Comparison of ENCODE assay signal across 26 cellular contexts in the genomic region with DNA sequence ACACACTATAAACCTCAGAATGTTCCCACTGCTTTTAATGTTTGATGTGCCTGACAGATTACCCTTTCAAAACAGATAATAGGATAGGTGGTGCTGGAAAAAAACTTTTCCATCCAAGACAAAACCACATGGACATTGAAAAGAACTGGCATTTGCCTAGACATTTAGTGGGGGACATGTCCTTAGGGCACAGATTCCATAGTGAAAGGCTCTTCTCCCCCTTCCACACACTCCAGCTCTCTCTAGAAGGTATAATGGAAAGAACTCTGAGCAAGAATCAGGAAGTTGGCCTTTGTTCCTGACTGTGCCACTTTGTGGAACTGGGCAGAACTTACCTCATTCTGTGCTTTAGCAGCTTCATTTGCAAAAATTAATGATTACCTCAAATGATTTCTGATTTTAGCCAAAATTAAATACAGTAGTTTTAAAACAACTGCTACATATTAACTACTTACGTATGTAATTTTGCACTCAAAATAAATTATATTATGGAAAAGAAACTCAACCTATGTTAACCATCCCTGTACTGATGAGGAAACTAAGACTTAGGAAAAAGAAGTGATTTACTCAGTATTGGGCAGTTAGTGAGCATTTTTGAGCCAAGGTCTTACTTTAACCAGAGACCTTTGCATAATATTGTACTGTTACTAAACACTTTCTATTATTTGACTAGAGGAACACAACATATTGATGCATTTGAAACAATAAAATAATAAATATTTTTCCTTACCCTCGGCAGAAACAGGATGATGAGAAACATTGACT. TPM values are rescaled to one million over a fixed set of nuclear protein-coding genes. Genes with fewer than 3 reads are reported as not detected.
DNase-seq lines count a peak whose midpoint lies in the region; ATAC-seq, FAIRE-seq and TF ChIP-seq lines count a peak whose summit lies in the region.
"Had no signal": no experiment of that assay in that cellular context is flagged by ENCODE, and none has a peak within 500 bp of the region (broad histone marks: within the 10 kb centered on the region; RNA-seq: fewer than 3 reads in every experiment).

No MANE protein-coding gene starts in this region.

- no peaks in the 10 kb centered on the region for H3K79me2 ChIP-seq in GM23248 (ENCODE audit: insufficient read depth)

- DNase-seq in GM23248: no peak
- no peak for DNase-seq in RCC 7860 (ENCODE audit: low spot score)
- DNase-seq in left colon: no peak
- DNase-seq in renal cortical epithelial cell (ENCODE audit: low read depth): peak; percentile 71
- DNase-seq in esophagus squamous epithelium (lab: John Stamatoyannopoulos, UW): no peak
- DNase-seq in sciatic nerve (ENCODE audit: low spot score): no peak
- DNase-seq in activated CD4-positive, alpha-beta memory T cell treated with anti-CD3 and anti-CD28 coated beads for 36 hours: no peak
- DNase-seq: activated B cell treated with CpG ODN at 0.5 μM for 24 hours; activated CD4-positive, alpha-beta T cell treated with anti-CD3 and anti-CD28 coated beads, Interleukin-2, amount 50 U/mL, for 48 hours; activated effector memory CD4-positive, alpha-beta T cell treated with anti-CD3 and anti-CD28 coated beads, Interleukin-2, amount 50 U/mL, for 16 hours; activated naive CD8-positive, alpha-beta T cell treated with anti-CD3 and anti-CD28 coated beads, Interleukin-2, amount 50 U/mL, for 24 hours; COR-L47; cortex of kidney; DND-41; natural killer cell; NCI-H1105 treated with DMSO at 0.1 percent for 48 hours; NCI-H2107; NCI-H510A; posterior cingulate gyrus; stimulated activated CD4-positive, alpha-beta T cell treated with anti-CD3 and anti-CD28 coated beads, Interleukin-1b, Interleukin-23, amount 100 ng/mL, for 48 hours; stimulated activated naive B cell treated with anti-CD40 and anti-IgM and Interleukin-4, amounts not matched to agents 10 μg/mL and 1 μg/mL and 100 μg/mL, for 72 hours; testis had no signal

- 86 to 89% methylated on average over 2 of the region's 2 CpGs for WGBS in GM23248 (ENCODE audit: low coverage in 1 of 2, low lambda C conversion rate in 2 of 2, missing lambda C conversion rate in 2 of 2), 2 experiments
- 87 to 92% methylated on average over 2 of the region's 2 CpGs for WGBS in esophagus squamous epithelium, 2 donors

- H3K27me3 ChIP-seq in GM23248 (replicated peaks; ENCODE audit: insufficient read depth): no peaks in the 10 kb centered on the region
- H3K27me3 ChIP-seq in esophagus squamous epithelium: no peaks in the 10 kb centered on the region
- H3K27me3 ChIP-seq: testis had no signal

- TF ChIP-seq CTCF in esophagus squamous epithelium (IDR thresholded peaks at IDR 0.05): no peak

- peak overlapping the region; percentile 10; the same call in 1 of the 2 replicates for H2AFZ ChIP-seq in GM23248

- no peak for TF ChIP-seq POLR2A in esophagus squamous epithelium (IDR thresholded peaks at IDR 0.05)

- CTCF ChIA-PET in activated CD4-positive, alpha-beta memory T cell treated with anti-CD3 and anti-CD28 coated beads for 36 hours (lab: Charles Lee): no interaction called here

- no peak overlapping the region for H3K27ac ChIP-seq in GM23248
- H3K27ac ChIP-seq in esophagus squamous epithelium: no peak overlapping the region
- H3K27ac ChIP-seq: testis had no signal

- peaks cover 5% of the 10 kb centered on the region for H3K27me3 Mint-ChIP-seq in activated CD4-positive, alpha-beta memory T cell treated with anti-CD3 and anti-CD28 coated beads for 36 hours

- H3K27ac Mint-ChIP-seq in activated CD4-positive, alpha-beta memory T cell treated with anti-CD3 and anti-CD28 coated beads for 36 hours: no peak overlapping the region
- H3K27ac Mint-ChIP-seq: activated B cell treated with CpG ODN at 0.5 μM for 24 hours; activated naive CD8-positive, alpha-beta T cell treated with anti-CD3 and anti-CD28 coated beads, Interleukin-2, amount 50 U/mL, for 24 hours; natural killer cell; stimulated activated naive B cell treated with anti-CD40 and anti-IgM and Interleukin-4, amounts not matched to agents 10 μg/mL and 1 μg/mL and 100 μg/mL, for 72 hours; T-helper 2 cell treated with Interferon-gamma antibody and Interleukin-4, amounts not matched to agents 5 μg/mL and 100 μg/mL, for 36 hours had no signal

- H3K4me3 Mint-ChIP-seq in activated CD4-positive, alpha-beta memory T cell treated with anti-CD3 and anti-CD28 coated beads for 36 hours: no peak overlapping the region
- H3K4me3 Mint-ChIP-seq: activated B cell treated with CpG ODN at 0.5 μM for 24 hours; activated naive CD8-positive, alpha-beta T cell treated with anti-CD3 and anti-CD28 coated beads, Interleukin-2, amount 50 U/mL, for 24 hours; brain; natural killer cell; stimulated activated naive B cell treated with anti-CD40 and anti-IgM and Interleukin-4, amounts not matched to agents 10 μg/mL and 1 μg/mL and 100 μg/mL, for 72 hours; T-helper 2 cell treated with Interferon-gamma antibody and Interleukin-4, amounts not matched to agents 5 μg/mL and 100 μg/mL, for 36 hours had no signal

- H3K36me3 ChIP-seq in GM23248 (ENCODE audit: low read depth) (no peaks in the 10 kb centered on the region), esophagus squamous epithelium (no peaks in the 10 kb centered on the region)

- FAIRE-seq in RCC 7860 (lab: Jason Lieb, UNC): peak; percentile 5

- intact Hi-C loops in left colon (cut with DNase I, micrococcal nuclease) (no loop called here), esophagus squamous epithelium (cut with DNase I) (no loop called here), sciatic nerve (cut with DNase I) (no loop called here)
- intact Hi-C loops in activated CD4-positive, alpha-beta memory T cell treated with anti-CD3 and anti-CD28 coated beads for 36 hours (cut with micrococcal nuclease): no loop called here

- no peak overlapping the region for H3K4me2 ChIP-seq in GM23248 (ENCODE audit: unreplicated experiment)

- no peaks in the 10 kb centered on the region for H3F3A ChIP-seq in GM23248 (ENCODE audit: insufficient read depth)

- no peaks in the 10 kb centered on the region for H3K9me3 ChIP-seq in GM23248 (ENCODE audit: low read depth)
- H3K9me3 ChIP-seq in esophagus squamous epithelium: no peaks in the 10 kb centered on the region
- H3K9me3 ChIP-seq: testis had no signal

- H3K4me3 ChIP-seq in GM23248 (no peak overlapping the region), esophagus squamous epithelium (no peak overlapping the region)
- H3K4me3 ChIP-seq: testis had no signal

- in situ Hi-C loops in GM23248 (cut with MboI): no loop called here

- H3K9ac ChIP-seq in GM23248: no peak overlapping the region

- no peaks in the 10 kb centered on the region for H3K4me1 ChIP-seq in GM23248 (ENCODE audit: insufficient read depth)
- H3K4me1 ChIP-seq in esophagus squamous epithelium: peaks cover 0 to 5% (median 0%) of the 10 kb centered on the region in 3 donors
- H3K4me1 ChIP-seq: testis had no signal

- POLR2A ChIA-PET in activated CD4-positive, alpha-beta memory T cell treated with anti-CD3 and anti-CD28 coated beads for 36 hours (lab: Charles Lee): no interaction called here

- peaks cover 7% of the 10 kb centered on the region for H3K9me3 Mint-ChIP-seq in activated CD4-positive, alpha-beta memory T cell treated with anti-CD3 and anti-CD28 coated beads for 36 hours
- H3K9me3 Mint-ChIP-seq: activated B cell treated with CpG ODN at 0.5 μM for 24 hours, natural killer cell had no signal

- no peaks in the 10 kb centered on the region for H4K20me1 ChIP-seq in GM23248 (ENCODE audit: insufficient read depth)

- no peaks in the 10 kb centered on the region for H3K36me3 Mint-ChIP-seq in activated CD4-positive, alpha-beta memory T cell treated with anti-CD3 and anti-CD28 coated beads for 36 hours
- H3K36me3 Mint-ChIP-seq: brain; natural killer cell; stimulated activated naive B cell treated with anti-CD40 and anti-IgM and Interleukin-4, amounts not matched to agents 10 μg/mL and 1 μg/mL and 100 μg/mL, for 72 hours had no signal

- ATAC-seq in left colon: peak; percentile 83
- ATAC-seq in sciatic nerve: no peak
- ATAC-seq: activated naive CD8-positive, alpha-beta T cell treated with anti-CD3 and anti-CD28 coated beads, Interleukin-2, amount 50 U/mL, for 24 hours; natural killer cell; SK-N-SH treated with all-trans-retinoic acid at 6 μM for 48 hours had no signal

- H3K4me1 Mint-ChIP-seq in activated CD4-positive, alpha-beta memory T cell treated with anti-CD3 and anti-CD28 coated beads for 36 hours (ENCODE audit: low read depth): no peaks in the 10 kb centered on the region
- H3K4me1 Mint-ChIP-seq: activated B cell treated with CpG ODN at 0.5 μM for 24 hours; activated naive CD8-positive, alpha-beta T cell treated with anti-CD3 and anti-CD28 coated beads, Interleukin-2, amount 50 U/mL, for 24 hours; natural killer cell; stimulated activated naive B cell treated with anti-CD40 and anti-IgM and Interleukin-4, amounts not matched to agents 10 μg/mL and 1 μg/mL and 100 μg/mL, for 72 hours had no signal

- no peaks in the 10 kb centered on the region for H3K9me2 ChIP-seq in GM23248 (ENCODE audit: insufficient read depth)

RNA-seq across cellular contexts. Expression of a gene that starts 43.3 kb away (rescaled TPM):
- total RNA-seq in GM23248 (2014; rRNA removed; shearing (Covaris generic)): 2.4 TPM in 1 of 2 replicates, not detected in the other
- 0.32 and 0.45 TPM in 2 replicates for polyA plus RNA-seq in GM23248 (2016; fragmentation: Nextera tagmentation; extraction: Ambion mirVana)
- total RNA-seq in left colon (under 1 TPM; 0.28 to 0.40 TPM), renal cortical epithelial cell (0.15 TPM in 1 of 2 replicates, not detected in the other), esophagus squamous epithelium (1 to 10 TPM in 3 of 4 donors, not detected in 1; 1.1 to 3.1 (median 1.5) TPM), sciatic nerve (0.36 TPM)
- total RNA-seq in activated CD4-positive, alpha-beta memory T cell treated with anti-CD3 and anti-CD28 coated beads for 36 hours: not detected
- total RNA-seq: activated B cell treated with CpG ODN at 0.5 μM for 24 hours, natural killer cell, RPMI7951 had no signal
